1 cellular context compared by ENCODE assay signal in the genomic region with DNA sequence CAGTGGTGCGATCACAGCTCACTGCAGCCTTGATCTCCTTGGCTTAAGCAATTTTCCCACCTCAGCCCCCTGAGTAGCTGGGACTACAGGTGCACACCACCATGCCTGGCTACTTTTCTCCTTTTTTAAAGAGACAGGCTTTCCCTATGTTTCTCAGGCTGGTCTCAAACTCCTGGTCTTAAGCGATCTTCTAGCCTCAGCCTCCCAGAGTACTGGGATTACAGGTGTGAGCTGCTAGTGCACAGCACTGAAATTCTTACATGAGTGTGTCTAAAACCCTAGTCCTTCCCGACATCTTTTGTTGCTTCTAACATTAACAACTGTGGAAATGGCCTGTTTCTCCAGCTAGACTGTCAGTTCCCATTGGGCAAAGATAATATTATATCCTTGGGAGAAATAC.
TF ChIP-seq lines count a peak whose summit lies in the region.

No MANE protein-coding gene starts in this region.

TF ChIP-seq in GM12878, 131 proteins besides CTCF, POLR2A, EP300 and RAD21:
- TF ChIP-seq RBBP5 (conservative IDR thresholded peaks at IDR 0.05) (no peak), CBFB (IDR thresholded peaks at IDR 0.05; ENCODE audit: low read depth) (no peak), EZH2 (IDR thresholded peaks at IDR 0.05; ENCODE audit: borderline replicate concordance, control insufficient read depth, low read depth, low read length) (no peak), ZBED1 (IDR thresholded peaks at IDR 0.05; ENCODE audit: borderline replicate concordance) (no peak), PML (IDR thresholded peaks at IDR 0.05; ENCODE audit: low read length) (no peak), SPI1 (IDR thresholded peaks at IDR 0.05; ENCODE audit: borderline replicate concordance, insufficient read depth, low read depth, low read length) (no peak), SIX5 (IDR thresholded peaks at IDR 0.05; ENCODE audit: low read depth, low read length, severe bottlenecking) (no peak)
TF ChIP-seq in GM12878: peak in this region for 0.
